17 cellular contexts compared by ENCODE assay signal in the genomic region with DNA sequence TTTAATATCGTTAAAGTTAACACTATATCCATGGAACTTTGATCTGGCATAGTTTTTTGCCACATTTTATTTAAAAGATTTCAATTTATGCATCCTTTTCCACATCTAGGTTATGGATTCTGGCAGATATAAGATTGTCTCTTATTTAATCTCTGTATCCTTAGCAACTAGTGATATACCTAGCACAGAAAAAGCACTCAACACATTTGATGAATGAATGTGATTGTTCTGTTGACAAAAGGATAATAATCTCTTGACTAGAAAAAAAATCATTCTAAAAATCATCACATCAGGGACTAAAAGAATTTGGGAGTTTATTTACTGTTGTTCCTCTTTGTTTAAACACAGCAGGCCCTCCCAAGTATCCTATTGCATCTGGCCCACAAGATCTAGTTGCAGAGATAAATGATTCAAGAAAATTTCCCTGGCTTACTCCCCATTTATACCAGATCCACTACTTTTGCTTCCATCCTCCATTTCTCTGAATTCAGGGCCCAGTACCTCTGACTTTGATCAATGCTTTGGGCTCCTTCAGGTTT.
DNase-seq lines count a peak whose midpoint lies in the region; ATAC-seq and TF ChIP-seq lines count a peak whose summit lies in the region.
"Had no signal": no experiment of that assay in that cellular context is flagged by ENCODE, and none has a peak within 500 bp of the region (broad histone marks: within the 10 kb centered on the region; RNA-seq: fewer than 3 reads in every experiment).

No MANE protein-coding gene starts in this region.

- H3K36me3 ChIP-seq in RWPE2 (ENCODE audit: low read depth) = no peaks in the 10 kb centered on the region

- no peak for ATAC-seq in RWPE2 (ENCODE audit: low read depth)
- ATAC-seq: Panc1, Right ventricle myocardium inferior had no signal

- H3K27ac ChIP-seq in RWPE2 (ENCODE audit: poor library complexity, severe bottlenecking) = peak overlapping the region; percentile 63
- H3K27ac ChIP-seq: GM23248 had no signal

- H3K27me3 ChIP-seq in RWPE2 (ENCODE audit: insufficient read depth, poor library complexity, severe bottlenecking) = no peaks in the 10 kb centered on the region

- DNase-seq in NCI-H2171 treated with DMSO at 0.1 percent for 48 hours (lab: John Stamatoyannopoulos, UW) (peak; percentile 2), NCI-H2171 (lab: John Stamatoyannopoulos, UW) (no peak), RWPE2 (ENCODE audit: low spot score) (no peak), myocyte (ENCODE audit: low read depth) (peak; percentile 25), type B pancreatic cell (ENCODE audit: extremely low spot score, unreplicated experiment) (no peak), amniotic stem cell (lab: John Stamatoyannopoulos, UW) (no peak), T-helper 2 cell (no peak), GM19238 (ENCODE audit: insufficient read length, low spot score) (no peak)
- DNase-seq: CD4-positive, alpha-beta memory T cell; GM23248; HFFc6; NCI-H187 treated with DMSO at 0.1 percent for 48 hours; NCI-H510A treated with DMSO at 0.1 percent for 48 hours; SK-N-SH had no signal

- H3K27me3 Mint-ChIP-seq in type B pancreatic cell = no peaks in the 10 kb centered on the region
- H3K27me3 Mint-ChIP-seq: CD4-positive, alpha-beta memory T cell had no signal

- H3K4me3 Mint-ChIP-seq in type B pancreatic cell = no peak overlapping the region
- H3K4me3 Mint-ChIP-seq: CD4-positive, alpha-beta memory T cell; IgD-negative memory B cell had no signal

- H3K9me3 ChIP-seq in RWPE2 (ENCODE audit: severe bottlenecking) = no peaks in the 10 kb centered on the region
- H3K9me3 ChIP-seq: SK-N-SH had no signal

- peak overlapping the region; percentile 90 for H3K27ac Mint-ChIP-seq in type B pancreatic cell
- H3K27ac Mint-ChIP-seq: CD4-positive, alpha-beta memory T cell; HFFc6; IgD-negative memory B cell had no signal

- TF ChIP-seq CTCF in RWPE2 (IDR thresholded peaks at IDR 0.05; ENCODE audit: poor library complexity, severe bottlenecking) (no peak), type B pancreatic cell (conservative IDR thresholded peaks at IDR 0.05) (no peak)

- H3K4me3 ChIP-seq in RWPE2 (ENCODE audit: severe bottlenecking) = no peak overlapping the region
- H3K4me3 ChIP-seq: GM23248 had no signal

- H3K9me3 Mint-ChIP-seq in type B pancreatic cell = no peaks in the 10 kb centered on the region
- H3K9me3 Mint-ChIP-seq: CD4-positive, alpha-beta memory T cell; HFFc6; IgD-negative memory B cell had no signal

- peaks cover 45% of the 10 kb centered on the region for H3K4me1 Mint-ChIP-seq in type B pancreatic cell (ENCODE audit: unreplicated experiment)

- peaks cover 24% of the 10 kb centered on the region for H3K4me1 ChIP-seq in RWPE2 (ENCODE audit: insufficient read depth, poor library complexity, severe bottlenecking)

- H3K36me3 Mint-ChIP-seq in type B pancreatic cell = no peaks in the 10 kb centered on the region
- H3K36me3 Mint-ChIP-seq: CD4-positive, alpha-beta memory T cell; IgD-negative memory B cell had no signal

Comparison
In these comparisons a context has a peak if more than half of its experiments do, and no peak if none do; other contexts are left out.
1. DNase-seq: peak in NCI-H2171 treated with DMSO at 0.1 percent for 48 hours (single experiment) and myocyte (single experiment); none in NCI-H2171 (single experiment), RWPE2 (single experiment), type B pancreatic cell (single experiment), amniotic stem cell (single experiment), T-helper 2 cell (0 of 5) and GM19238 (single experiment).